Comparison of ENCODE assay signal across 9 cellular contexts in genomic region chr1:192788184-192788583, GRCh38. TPM values are rescaled to one million over a fixed set of nuclear protein-coding genes. Genes with fewer than 3 reads are reported as not detected.
A peak's percentile ranks its signal among the peaks of the same experiment; 100 is the strongest.
DNase-seq lines count a peak whose midpoint lies in the region; ATAC-seq and TF ChIP-seq lines count a peak whose summit lies in the region.
"Had no signal": no experiment of that assay in that cellular context is flagged by ENCODE, and none has a peak within 500 bp of the region (broad histone marks: within the 10 kb centered on the region; RNA-seq: fewer than 3 reads in every experiment).

No MANE protein-coding gene starts in this region.

- H3K36me3 Mint-ChIP-seq in activated T-cell treated with anti-CD3 and anti-CD28 coated beads, Interleukin-2, amount 50 U/mL, for 4 hours (ENCODE audit: insufficient read depth): no peaks in the 10 kb centered on the region
- H3K36me3 Mint-ChIP-seq: activated naive CD4-positive, alpha-beta T cell treated with anti-CD3 and anti-CD28 coated beads, Interleukin-2, amount 50 U/mL, for 72 hours had no signal

- H3K27me3 Mint-ChIP-seq in activated T-cell treated with anti-CD3 and anti-CD28 coated beads, Interleukin-2, amount 50 U/mL, for 4 hours (ENCODE audit: low read depth): peaks cover 26% of the 10 kb centered on the region

- no peaks in the 10 kb centered on the region for H3K4me1 Mint-ChIP-seq in activated T-cell treated with anti-CD3 and anti-CD28 coated beads, Interleukin-2, amount 50 U/mL, for 4 hours (ENCODE audit: low read depth)

- no peak for TF ChIP-seq CTCF in fibroblast of mammary gland (conservative IDR thresholded peaks at IDR 0.05; ENCODE audit: control insufficient read depth, insufficient read depth, low read depth, low read length)

- no peak overlapping the region for H3K4me3 Mint-ChIP-seq in activated T-cell treated with anti-CD3 and anti-CD28 coated beads, Interleukin-2, amount 50 U/mL, for 4 hours

- no peaks in the 10 kb centered on the region for H3K9me3 Mint-ChIP-seq in activated T-cell treated with anti-CD3 and anti-CD28 coated beads, Interleukin-2, amount 50 U/mL, for 4 hours
- H3K9me3 Mint-ChIP-seq: activated naive CD4-positive, alpha-beta T cell treated with anti-CD3 and anti-CD28 coated beads, Interleukin-2, amount 50 U/mL, for 72 hours had no signal

- DNase-seq in GDM1 (lab: John Stamatoyannopoulos, UW): peak; percentile 5
- peak; percentile 91 for DNase-seq in RPMI7951 (ENCODE audit: low read depth)
- peak; percentile 89 for DNase-seq in fibroblast of mammary gland (ENCODE audit: low read depth)
- peak; percentile 16 for DNase-seq in occipital lobe (lab: John Stamatoyannopoulos, UW)
- no peak for DNase-seq in stimulated activated CD4-positive, alpha-beta T cell treated with anti-CD3 and anti-CD28 coated beads, Interleukin-4, amount 100 ng/mL, for 4 hours
- DNase-seq in DMS114 treated with DMSO at 0.1 percent for 48 hours (lab: John Stamatoyannopoulos, UW; ENCODE audit: unreplicated experiment): no peak
- DNase-seq in activated T-cell treated with anti-CD3 and anti-CD28 coated beads, Interleukin-2, amount 50 U/mL, for 4 hours: no peak
- DNase-seq in activated effector memory CD4-positive, alpha-beta T cell treated with Interleukin-2 at 50 U/mL for 16 hours: no peak

- ATAC-seq in activated T-cell treated with anti-CD3 and anti-CD28 coated beads, Interleukin-2, amount 50 U/mL, for 4 hours: no peak
- ATAC-seq: activated naive CD4-positive, alpha-beta T cell treated with anti-CD3 and anti-CD28 coated beads, Interleukin-2, amount 50 U/mL, for 72 hours had no signal

- no peak overlapping the region for H3K4me3 ChIP-seq in fibroblast of mammary gland (ENCODE audit: control insufficient read depth, low read depth, low read length)

RNA-seq across cellular contexts. Expression of gene RGS2, which starts 20.7 kb away (rescaled TPM):
- 24.7 and 26.9 TPM in 2 replicates for total RNA-seq in RPMI7951 (2014; rRNA removed; shearing (Covaris generic))
- total RNA-seq in occipital lobe: 23.2 TPM
- 1 to 10 TPM; 7.8 to 9.8 (median 9.7) TPM for total RNA-seq in activated T-cell treated with anti-CD3 and anti-CD28 coated beads, Interleukin-2, amount 50 U/mL, for 4 hours

Comparison
In these comparisons a context has a peak if more than half of its experiments do, and no peak if none do; other contexts are left out.
1. DNase-seq: peak in GDM1 (single experiment), RPMI7951 (single experiment), fibroblast of mammary gland (single experiment) and occipital lobe (single experiment); none in stimulated activated CD4-positive, alpha-beta T cell treated with anti-CD3 and anti-CD28 coated beads, Interleukin-4, amount 100 ng/mL, for 4 hours (0 of 2), DMS114 treated with DMSO at 0.1 percent for 48 hours (single experiment), activated T-cell treated with anti-CD3 and anti-CD28 coated beads, Interleukin-2, amount 50 U/mL, for 4 hours (single experiment) and activated effector memory CD4-positive, alpha-beta T cell treated with Interleukin-2 at 50 U/mL for 16 hours (single experiment).